16 cellular contexts compared by ENCODE assay signal in genomic region chr7:155665079-155665956, GRCh38. TPM values are rescaled to one million over a fixed set of nuclear protein-coding genes. Genes with fewer than 3 reads are reported as not detected.
A peak's percentile ranks its signal among the peaks of the same experiment; 100 is the strongest.
DNase-seq lines count a peak whose midpoint lies in the region; ATAC-seq, FAIRE-seq and TF ChIP-seq lines count a peak whose summit lies in the region.
"Had no signal": no experiment of that assay in that cellular context is flagged by ENCODE, and none has a peak within 500 bp of the region (broad histone marks: within the 10 kb centered on the region; RNA-seq: fewer than 3 reads in every experiment).

No MANE protein-coding gene starts in this region.

- peak overlapping the region in 1 of 3 experiments; percentile 9 for H3K4me3 ChIP-seq in keratinocyte (ENCODE audit: control insufficient read depth in 2 of 3, extremely low read depth in 1 of 3, insufficient read depth in 2 of 3, low read depth in 1 of 3, low read length in 3 of 3)
- H3K4me3 ChIP-seq: dorsolateral prefrontal cortex had no signal

- TF ChIP-seq CTCF in WTC11 (IDR thresholded peaks at IDR 0.05) (no peak), keratinocyte (optimal IDR thresholded peaks at IDR 0.05 in 1 of 3, IDR thresholded peaks at IDR 0.05 in 1 of 3, conservative IDR thresholded peaks at IDR 0.05 in 1 of 3; ENCODE audit: extremely low read depth in 1 of 3, insufficient read depth in 2 of 3, low read length in 3 of 3) (no peak)

- peak overlapping the region; percentile 58 for H3K4me2 ChIP-seq in keratinocyte (ENCODE audit: control insufficient read depth, extremely low read depth, insufficient read depth, low read depth, low read length)

- no peaks in the 10 kb centered on the region for H3K9me1 ChIP-seq in keratinocyte (ENCODE audit: control insufficient read depth, extremely low read depth, insufficient read depth, low read length)

- peaks cover 5% of the 10 kb centered on the region for H4K20me1 ChIP-seq in keratinocyte (ENCODE audit: control insufficient read depth, extremely low read depth, insufficient read depth, low read length)

- H3K27me3 ChIP-seq in keratinocyte (ENCODE audit: control insufficient read depth, extremely low read depth, insufficient read depth, low read length) = no peaks in the 10 kb centered on the region
- H3K27me3 ChIP-seq: dorsolateral prefrontal cortex had no signal

- H3K27ac ChIP-seq in keratinocyte (ENCODE audit: control insufficient read depth, insufficient read depth, low read length) = peak overlapping the region; percentile 91
- H3K27ac ChIP-seq: dorsolateral prefrontal cortex had no signal

- H3K4me3 Mint-ChIP-seq in stimulated activated naive CD8-positive, alpha-beta T cell treated with anti-CD3 and anti-CD28 coated beads, Interleukin-15, Interleukin-2, amounts not matched to agents 100 ng/mL and 50 ng/mL, for 24 hours = no peak overlapping the region
- no peak overlapping the region for H3K4me3 Mint-ChIP-seq in WTC11
- H3K4me3 Mint-ChIP-seq in T-helper 2 cell treated with Interferon-gamma antibody and Interleukin-4, amounts not matched to agents 5 μg/mL and 100 μg/mL, for 36 hours = no peak overlapping the region

- H3K4me1 Mint-ChIP-seq in stimulated activated naive CD8-positive, alpha-beta T cell treated with anti-CD3 and anti-CD28 coated beads, Interleukin-15, Interleukin-2, amounts not matched to agents 100 ng/mL and 50 ng/mL, for 24 hours (ENCODE audit: low read depth) = peaks cover 86% of the 10 kb centered on the region
- peaks cover 50% of the 10 kb centered on the region for H3K4me1 Mint-ChIP-seq in WTC11
- H3K4me1 Mint-ChIP-seq in T-helper 2 cell treated with Interferon-gamma antibody and Interleukin-4, amounts not matched to agents 5 μg/mL and 100 μg/mL, for 36 hours (ENCODE audit: low read depth) = peaks cover 34% of the 10 kb centered on the region

- POLR2A ChIA-PET in WTC11 (lab: Charles Lee) = no interaction called here

- no peak for ATAC-seq in stimulated activated naive CD8-positive, alpha-beta T cell treated with anti-CD3 and anti-CD28 coated beads, Interleukin-15, Interleukin-2, amounts not matched to agents 100 U/mL and 50 U/mL, for 24 hours
- ATAC-seq in WTC11 (no peak), GM21717 (IDR thresholded peaks at IDR 0.05; ENCODE audit: unreplicated experiment) (no peak)

- peak overlapping the region; percentile 26 for H3K9ac ChIP-seq in keratinocyte (ENCODE audit: control insufficient read depth, extremely low read depth, insufficient read depth, low read length)

- H3K79me2 ChIP-seq in keratinocyte (ENCODE audit: control insufficient read depth, insufficient read depth, low read length) = peaks cover 86% of the 10 kb centered on the region

- CTCF ChIA-PET in WTC11 (lab: Charles Lee) = interaction anchor here (1.1 to 2.7 kb wide), 2 partner anchors 14 to 67 kb away, joined by 3 to 11 read pairs; no protein-coding TSS in a partner anchor

- no peaks in the 10 kb centered on the region for H3K27me3 Mint-ChIP-seq in stimulated activated naive CD8-positive, alpha-beta T cell treated with anti-CD3 and anti-CD28 coated beads, Interleukin-15, Interleukin-2, amounts not matched to agents 100 ng/mL and 50 ng/mL, for 24 hours
- no peaks in the 10 kb centered on the region for H3K27me3 Mint-ChIP-seq in WTC11 (ENCODE audit: low read depth)
- no peaks in the 10 kb centered on the region for H3K27me3 Mint-ChIP-seq in T-helper 2 cell treated with Interferon-gamma antibody and Interleukin-4, amounts not matched to agents 5 μg/mL and 100 μg/mL, for 36 hours (ENCODE audit: low read depth)
- H3K27me3 Mint-ChIP-seq: IgD-negative memory B cell, progenitor cell of endocrine pancreas had no signal

- peaks cover 15% of the 10 kb centered on the region for H3K4me1 ChIP-seq in keratinocyte (ENCODE audit: control insufficient read depth, extremely low read depth, insufficient read depth, low read length)

- DNase-seq in stimulated activated naive CD8-positive, alpha-beta T cell treated with anti-CD3 and anti-CD28 coated beads, Interleukin-15, Interleukin-2, amounts not matched to agents 100 U/mL and 50 U/mL, for 24 hours = no peak
- DNase-seq in WTC11 (ENCODE audit: low spot score) = no peak
- DNase-seq in keratinocyte (ENCODE audit: low read depth, low spot score) = no peak
- DNase-seq in NCI-H524 treated with DMSO at 0.1 percent for 48 hours (lab: John Stamatoyannopoulos, UW) = no peak
- DNase-seq in NCI-H1092 treated with DMSO at 0.1 percent for 48 hours (lab: John Stamatoyannopoulos, UW) = no peak
- no peak for DNase-seq in T-helper 2 cell treated with Interferon-gamma antibody and Interleukin-4, amounts not matched to agents 5 μg/mL and 100 μg/mL, for 36 hours (ENCODE audit: low spot score)
- DNase-seq: AML-193, DMS79 treated with DMSO at 0.1 percent for 48 hours, dorsolateral prefrontal cortex, NCI-H1417 treated with DMSO at 0.1 percent for 48 hours, NCI-H510A treated with DMSO at 0.1 percent for 48 hours had no signal

- no peaks in the 10 kb centered on the region for H3K9me3 ChIP-seq in keratinocyte (ENCODE audit: control insufficient read depth, low read depth, low read length)

- peaks cover 1 to 3% of the 10 kb centered on the region in 2 experiments for H3K36me3 ChIP-seq in keratinocyte (ENCODE audit: control insufficient read depth in 2 of 2, extremely low read depth in 1 of 2, insufficient read depth in 2 of 2, low read length in 2 of 2)

- no peaks in the 10 kb centered on the region for H3K9me3 Mint-ChIP-seq in stimulated activated naive CD8-positive, alpha-beta T cell treated with anti-CD3 and anti-CD28 coated beads, Interleukin-15, Interleukin-2, amounts not matched to agents 100 ng/mL and 50 ng/mL, for 24 hours
- H3K9me3 Mint-ChIP-seq in WTC11 = no peaks in the 10 kb centered on the region; the same call in 1 of the 2 replicates
- H3K9me3 Mint-ChIP-seq in T-helper 2 cell treated with Interferon-gamma antibody and Interleukin-4, amounts not matched to agents 5 μg/mL and 100 μg/mL, for 36 hours = no peaks in the 10 kb centered on the region
- H3K9me3 Mint-ChIP-seq: IgD-negative memory B cell had no signal

- peak overlapping the region; percentile 43 for H3K27ac Mint-ChIP-seq in stimulated activated naive CD8-positive, alpha-beta T cell treated with anti-CD3 and anti-CD28 coated beads, Interleukin-15, Interleukin-2, amounts not matched to agents 100 ng/mL and 50 ng/mL, for 24 hours
- H3K27ac Mint-ChIP-seq in WTC11 = peak overlapping the region; percentile 19; the same call in 1 of the 2 replicates
- H3K27ac Mint-ChIP-seq in T-helper 2 cell treated with Interferon-gamma antibody and Interleukin-4, amounts not matched to agents 5 μg/mL and 100 μg/mL, for 36 hours = no peak overlapping the region
- H3K27ac Mint-ChIP-seq: progenitor cell of endocrine pancreas had no signal

- dilution Hi-C loops in keratinocyte (cut with MboI; ENCODE audit: extremely low pct_ligation_motif_present, low sequenced_read_pairs) = no loop called here

- peaks cover 37% of the 10 kb centered on the region for H3K36me3 Mint-ChIP-seq in stimulated activated naive CD8-positive, alpha-beta T cell treated with anti-CD3 and anti-CD28 coated beads, Interleukin-15, Interleukin-2, amounts not matched to agents 100 ng/mL and 50 ng/mL, for 24 hours (ENCODE audit: low read depth)
- H3K36me3 Mint-ChIP-seq in WTC11 = peaks cover 3% of the 10 kb centered on the region
- peaks cover 23% of the 10 kb centered on the region for H3K36me3 Mint-ChIP-seq in T-helper 2 cell treated with Interferon-gamma antibody and Interleukin-4, amounts not matched to agents 5 μg/mL and 100 μg/mL, for 36 hours (ENCODE audit: low read depth)

- no peak for FAIRE-seq in keratinocyte (lab: Jason Lieb, UNC)
- FAIRE-seq: urothelium cell line had no signal

- no peak overlapping the region for H2AFZ ChIP-seq in keratinocyte (ENCODE audit: control insufficient read depth, low read length)

TF ChIP-seq in WTC11, 78 proteins besides CTCF, POLR2A, EP300 and RAD21 (continues in another document):
- TF ChIP-seq FOXJ3 (CRISPR knock-in tag; IDR thresholded peaks at IDR 0.05; ENCODE audit: borderline replicate concordance) (no peak), ZMAT4 (CRISPR knock-in tag; IDR thresholded peaks at IDR 0.05) (no peak), ZNF423 (CRISPR knock-in tag; IDR thresholded peaks at IDR 0.05) (no peak), ESRRA (CRISPR knock-in tag; IDR thresholded peaks at IDR 0.05; ENCODE audit: borderline replicate concordance) (no peak), RELA (CRISPR knock-in tag; IDR thresholded peaks at IDR 0.05; ENCODE audit: borderline replicate concordance) (no peak), USF2 (CRISPR knock-in tag; IDR thresholded peaks at IDR 0.05) (no peak), ZNF671 (CRISPR knock-in tag; IDR thresholded peaks at IDR 0.05) (no peak)
- TF ChIP-seq, protein P1, sequence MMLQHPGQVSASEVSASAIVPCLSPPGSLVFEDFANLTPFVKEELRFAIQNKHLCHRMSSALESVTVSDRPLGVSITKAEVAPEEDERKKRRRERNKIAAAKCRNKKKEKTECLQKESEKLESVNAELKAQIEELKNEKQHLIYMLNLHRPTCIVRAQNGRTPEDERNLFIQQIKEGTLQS (CRISPR knock-in tag; conservative IDR thresholded peaks at IDR 0.05) = no peak

RNA-seq across cellular contexts. Expression of gene RBM33, which starts 20.9 kb away (rescaled TPM):
- 77.1 to 81.8 TPM (median 77.9 TPM) in 3 replicates for total RNA-seq in WTC11 (2021)
- polyA plus RNA-seq in keratinocyte = 6.1 to 8.9 TPM (median 6.8 TPM) in 3 replicates
- 76.2 TPM for polyA plus RNA-seq in keratinocyte (2011; ENCODE audit: low read depth)
- polyA plus RNA-seq in keratinocyte (2011; cell fraction: cytosol; rRNA removed) = 4.9 and 5.5 TPM in 2 replicates
- polyA plus RNA-seq in keratinocyte (2011; cell fraction: nucleus; rRNA removed) = 36.1 and 36.2 TPM in 2 replicates
- polyA plus RNA-seq in keratinocyte (2012; ENCODE audit: low replicate concordance) = 12.6 and 13.8 TPM in 2 replicates
- polyA minus RNA-seq in keratinocyte = 8.1 to 21.3 TPM (median 13.2 TPM) in 3 replicates
- 9.6 TPM for polyA minus RNA-seq in keratinocyte (2011; cell fraction: cytosol; rRNA and poly(A)+ RNA removed)
- polyA minus RNA-seq in keratinocyte (2011; cell fraction: nucleus; rRNA and poly(A)+ RNA removed) = 30.2 and 39.2 TPM in 2 replicates
